8 cellular contexts compared by ENCODE assay signal in the genomic region with DNA sequence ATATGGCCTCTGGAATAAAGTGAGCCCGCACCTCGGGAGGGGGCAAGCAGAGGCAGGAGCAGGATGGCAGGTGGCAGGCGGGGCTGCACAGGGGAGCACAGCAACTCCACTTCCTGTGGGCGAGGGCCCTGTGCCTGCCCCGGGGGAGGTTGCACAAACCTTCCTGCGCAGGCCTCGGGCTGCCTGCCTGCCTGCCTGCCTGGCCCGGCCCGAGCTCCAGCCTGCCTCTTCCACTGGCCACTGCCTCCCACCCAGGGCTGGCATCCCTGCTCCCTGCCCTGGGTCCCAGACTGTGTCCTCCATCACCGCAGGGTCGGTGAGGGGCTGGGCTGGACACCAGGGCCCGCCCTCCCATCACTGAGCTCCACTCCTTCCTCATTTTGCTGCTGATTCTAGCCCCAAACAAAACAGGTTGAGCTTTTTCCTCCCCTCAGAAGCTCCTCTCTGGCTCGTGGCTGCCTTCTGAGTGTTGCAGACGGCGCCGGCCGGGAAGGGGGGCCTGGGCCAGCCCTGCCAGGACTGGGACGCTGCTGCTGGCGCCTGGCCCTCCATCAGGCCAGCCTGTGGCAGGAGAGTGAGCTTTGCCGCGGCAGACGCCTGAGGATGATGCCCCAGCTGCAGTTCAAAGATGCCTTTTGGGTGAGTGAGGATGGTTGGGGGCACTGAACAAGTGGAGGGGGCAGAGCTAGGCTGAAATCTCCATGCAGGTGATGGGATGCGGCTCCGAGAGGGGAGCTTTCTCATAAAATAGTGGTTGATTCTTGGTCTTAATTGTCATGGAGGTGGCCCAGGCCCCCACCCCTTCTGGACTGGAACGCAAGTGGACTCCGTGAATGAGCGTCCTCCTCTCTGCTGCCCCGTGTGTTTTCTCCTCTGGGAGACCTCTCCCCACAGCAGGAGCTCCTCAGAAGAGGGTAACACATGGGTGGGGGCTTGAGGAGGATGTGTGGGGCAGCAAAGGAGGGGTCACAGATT. TPM values are rescaled to one million over a fixed set of nuclear protein-coding genes. Genes with fewer than 3 reads are reported as not detected.
DNase-seq lines count a peak whose midpoint lies in the region; ATAC-seq and TF ChIP-seq lines count a peak whose summit lies in the region.

A gene (plus strand): TSS at position 156 of the 975 bp plus-strand sequence. CDS start 448 bp downstream, at position 604.

- H3K4me1 ChIP-seq in thoracic aorta (ENCODE audit: control insufficient read depth in 1 of 2, low read depth in 2 of 2): peaks cover 22 to 45% of the 10 kb centered on the region in 2 donors

- H3K9me3 ChIP-seq in thoracic aorta: no peaks in the 10 kb centered on the region

- no peaks in the 10 kb centered on the region for H3K36me3 ChIP-seq in thoracic aorta

- ATAC-seq in GM18498 (IDR thresholded peaks at IDR 0.05; ENCODE audit: unreplicated experiment) (peak; percentile 71), HG03196 (IDR thresholded peaks at IDR 0.05; ENCODE audit: unreplicated experiment) (peak; percentile 58), thoracic aorta (ENCODE audit: insufficient number of reproducible peaks, low FRiP score, low read depth) (peak; percentile 57)

- peak within 1 kb of the TSS; percentile 64 for H3K4me3 ChIP-seq in thoracic aorta

- peak within 1 kb of the TSS; percentile 74 for H3K27ac ChIP-seq in caudate nucleus (ENCODE audit: low read depth, low read length)
- H3K27ac ChIP-seq in thoracic aorta: peak within 1 kb of the TSS; percentile 92 to 95

- H3K27me3 ChIP-seq in thoracic aorta (replicated peaks; ENCODE audit: insufficient read depth): no peaks in the 10 kb centered on the region

- no peak for TF ChIP-seq CTCF in thoracic aorta (IDR thresholded peaks at IDR 0.05)

- DNase-seq in T-helper 9 cell (peak; percentile 53), caudate nucleus (lab: John Stamatoyannopoulos, UW) (peak in 44 of 61 donors; percentile 9 to 65 (median 38)), mucosa of gallbladder (ENCODE audit: low spot score) (no peak), thoracic aorta (ENCODE audit: low spot score) (no peak), HCEC 1CT (no peak), NCI-H146 treated with DMSO at 0.1 percent for 48 hours (lab: John Stamatoyannopoulos, UW; ENCODE audit: unreplicated experiment) (no peak)

RNA-seq across cellular contexts. Expression of the gene that starts here (rescaled TPM):
- 16.3 TPM for total RNA-seq in mucosa of gallbladder
- total RNA-seq in thoracic aorta: 10 to 100 TPM; 24.5 to 24.8 TPM

Comparison
In these comparisons a context has a peak if more than half of its experiments do, and no peak if none do; other contexts are left out.
1. DNase-seq: peak in T-helper 9 cell (single experiment) and caudate nucleus (44 of 61); none in mucosa of gallbladder (single experiment), thoracic aorta (single experiment), HCEC 1CT (single experiment) and NCI-H146 treated with DMSO at 0.1 percent for 48 hours (single experiment).
2. Peak in every context shown above with its lines, with median percentiles within 50 percentile points of each other: ATAC-seq.